Comparison of ENCODE assay signal across 8 cellular contexts in the genomic region with DNA sequence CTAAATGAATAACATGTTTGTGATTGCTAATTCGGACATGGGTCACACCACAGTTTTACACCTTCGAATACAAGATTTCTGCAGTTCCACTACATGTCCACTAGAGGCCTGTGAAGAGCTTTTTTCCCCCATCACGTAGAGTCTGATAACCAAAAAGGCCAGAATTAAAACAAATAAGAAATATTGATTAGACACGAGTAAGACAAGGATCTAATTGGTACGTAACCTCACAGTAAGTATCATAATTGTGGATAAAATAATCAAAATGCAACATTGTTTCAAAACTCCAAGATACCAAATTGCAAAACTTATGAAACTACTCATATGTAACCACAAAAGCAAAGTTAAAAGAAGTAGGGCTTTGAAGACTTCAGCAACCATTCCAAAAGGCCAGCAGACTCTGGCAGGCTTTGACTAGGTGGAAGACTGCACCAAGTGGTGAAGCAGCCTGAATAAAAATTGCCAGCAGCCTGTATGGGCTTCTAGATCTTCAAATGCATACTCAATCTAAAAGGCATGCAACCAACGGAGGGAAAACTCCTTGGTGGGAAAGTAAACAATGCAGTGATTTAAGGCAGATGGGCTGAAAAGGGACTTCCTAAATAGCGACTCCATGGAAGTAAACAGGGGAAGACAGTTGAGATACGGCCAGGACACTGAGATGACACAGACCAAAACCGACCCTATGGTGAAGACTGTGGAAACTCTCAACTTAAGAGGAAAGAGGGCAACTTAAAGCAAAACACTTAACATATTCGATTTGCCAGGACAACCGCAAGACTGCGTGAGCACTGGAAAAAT. TPM values are rescaled to one million over a fixed set of nuclear protein-coding genes. Genes with fewer than 3 reads are reported as not detected.
DNase-seq lines count a peak whose midpoint lies in the region; ATAC-seq, FAIRE-seq and TF ChIP-seq lines count a peak whose summit lies in the region.

No MANE protein-coding gene starts in this region.

- peak overlapping the region; percentile 47; the same call in 1 of the 2 replicates for H2BK15ac ChIP-seq in H1 (ENCODE audit: low read length)

- no peak overlapping the region for H2BK120ac ChIP-seq in H1 (replicated peaks; ENCODE audit: low read depth, low read length)

- H4K20me1 ChIP-seq in H1 (replicated peaks in 1 of 2; ENCODE audit: control insufficient read depth in 1 of 2, insufficient read depth in 2 of 2, low read length in 2 of 2), result no peaks in the 10 kb centered on the region

- 61% methylated on average over 12 of the region's 12 CpGs; no CpG with 5 or more reads in 1 of the 2 experiments for WGBS in H1 (ENCODE audit: extremely low coverage in 1 of 2, insufficient coverage in 1 of 2, insufficient read length in 1 of 2, insufficient replicate concordance in 2 of 2, low coverage in 1 of 2, low lambda C conversion rate in 2 of 2, missing lambda C conversion rate in 1 of 2), 2 experiments

- no peaks in the 10 kb centered on the region for H3K79me2 ChIP-seq in H1 (ENCODE audit: control insufficient read depth in 1 of 2, insufficient read depth in 2 of 2, low read length in 2 of 2)

- H3K9me3 ChIP-seq in CD4-positive, alpha-beta T cell (ENCODE audit: control insufficient read depth, low read length), result peaks cover 5% of the 10 kb centered on the region
- peaks cover 6% of the 10 kb centered on the region in 2 experiments; a peak in 3 of 4 replicates for H3K9me3 ChIP-seq in H1 (ENCODE audit: insufficient read depth in 2 of 2, low read depth in 1 of 2, low read length in 1 of 2)

- peak overlapping the region; percentile 28; the same call in 1 of the 2 replicates for H2AFZ ChIP-seq in H1 (ENCODE audit: low read length)

- no peak for DNase-seq in CD4-positive, alpha-beta T cell
- DNase-seq in HT1080 (ENCODE audit: low read depth) (peak; percentile 46), RKO (ENCODE audit: low spot score) (peak; percentile 67), H1 (ENCODE audit: low read depth in 1 of 2, low spot score in 2 of 2) (no peak), mesothelial cell of epicardium (ENCODE audit: low spot score in 2 of 2, unreplicated experiment in 2 of 2) (no peak)
- no peak for DNase-seq in T-helper 2 cell treated with Interferon-gamma antibody and Interleukin-4, amounts not matched to agents 5 μg/mL and 100 μg/mL, for 36 hours (ENCODE audit: low spot score)

- H3K23ac ChIP-seq in H1 (ENCODE audit: insufficient read length), result no peak overlapping the region

- H3K9ac ChIP-seq in H1 (replicated peaks in 1 of 4; ENCODE audit: extremely low read depth in 1 of 4, low read depth in 3 of 4, low read length in 3 of 4), result no peak overlapping the region; a peak in 1 of 7 replicates

- H3K4me3 ChIP-seq in H1 (ENCODE audit: extremely low read depth in 1 of 4, insufficient read depth in 2 of 4, low read depth in 3 of 4, low read length in 4 of 4), result no peak overlapping the region

- peaks cover 5% of the 10 kb centered on the region for H3K4me1 Mint-ChIP-seq in CD4-positive, alpha-beta T cell (ENCODE audit: low read depth)
- peaks cover 30% of the 10 kb centered on the region for H3K4me1 Mint-ChIP-seq in mesothelial cell of epicardium
- H3K4me1 Mint-ChIP-seq in T-helper 2 cell treated with Interferon-gamma antibody and Interleukin-4, amounts not matched to agents 5 μg/mL and 100 μg/mL, for 36 hours (ENCODE audit: low read depth), result peaks cover 6% of the 10 kb centered on the region

- H3K27ac Mint-ChIP-seq in CD4-positive, alpha-beta T cell, result no peak overlapping the region
- H3K27ac Mint-ChIP-seq in mesothelial cell of epicardium, result peak overlapping the region; percentile 48
- H3K27ac Mint-ChIP-seq in T-helper 2 cell treated with Interferon-gamma antibody and Interleukin-4, amounts not matched to agents 5 μg/mL and 100 μg/mL, for 36 hours, result no peak overlapping the region

- peak overlapping the region; percentile 62; the same call in 1 of the 2 replicates for H2BK20ac ChIP-seq in H1 (ENCODE audit: low read length)

- peaks cover 10% of the 10 kb centered on the region for H3K9me3 Mint-ChIP-seq in CD4-positive, alpha-beta T cell
- peaks cover 16% of the 10 kb centered on the region for H3K9me3 Mint-ChIP-seq in mesothelial cell of epicardium
- H3K9me3 Mint-ChIP-seq in T-helper 2 cell treated with Interferon-gamma antibody and Interleukin-4, amounts not matched to agents 5 μg/mL and 100 μg/mL, for 36 hours, result peaks cover 5% of the 10 kb centered on the region

- TF ChIP-seq CTCF in CD4-positive, alpha-beta T cell (IDR thresholded peaks at IDR 0.05), result peak; percentile 97
- peak in 2 of 3 experiments; percentile 71 to 72; a peak in 3 of 4 replicates for TF ChIP-seq CTCF in H1 (IDR thresholded peaks at IDR 0.05; ENCODE audit: control extremely low read depth in 1 of 3, insufficient read depth in 1 of 3, low read depth in 1 of 3, low read length in 3 of 3)
- peak; percentile 77 for TF ChIP-seq CTCF in mesothelial cell of epicardium (IDR thresholded peaks at IDR 0.05; ENCODE audit: unreplicated experiment)

- no peak overlapping the region for H2AK5ac ChIP-seq in H1 (ENCODE audit: low read depth, low read length)

- H3K4me3 Mint-ChIP-seq in CD4-positive, alpha-beta T cell, result no peak overlapping the region
- H3K4me3 Mint-ChIP-seq in mesothelial cell of epicardium, result no peak overlapping the region
- no peak overlapping the region for H3K4me3 Mint-ChIP-seq in T-helper 2 cell treated with Interferon-gamma antibody and Interleukin-4, amounts not matched to agents 5 μg/mL and 100 μg/mL, for 36 hours

- H4K5ac ChIP-seq in H1 (ENCODE audit: insufficient read length, low read depth, low read length), result no peak overlapping the region

- H3K14ac ChIP-seq in H1 (ENCODE audit: insufficient read length), result no peak overlapping the region

- intact Hi-C loops in CD4-positive, alpha-beta T cell (cut with DNase I, micrococcal nuclease), result loop anchor here (1.0 to 10.0 kb wide), 4 partner anchors 313 to 1936 kb away; no protein-coding TSS in a partner anchor

- peak overlapping the region; percentile 57 for H2BK5ac ChIP-seq in H1 (ENCODE audit: low read depth, low read length)

- H3K4me2 ChIP-seq in H1 (ENCODE audit: insufficient read depth in 1 of 2, low read depth in 2 of 2, low read length in 2 of 2), result 0 out of 4 replicates have a peak overlapping the region, but pooled peaks of 1 of the 2 experiments have one; percentile 3

- no peak for FAIRE-seq in H1 (lab: Jason Lieb, UNC)

- no peaks in the 10 kb centered on the region for H3K79me1 ChIP-seq in H1 (ENCODE audit: low read depth, low read length)

- H2BK12ac ChIP-seq in H1 (ENCODE audit: low read depth, low read length), result 0 out of 2 replicates have a peak overlapping the region, but pooled peaks have one; percentile 5

- no peak overlapping the region for H4K91ac ChIP-seq in H1 (replicated peaks; ENCODE audit: insufficient read length, low read length)

- no peaks in the 10 kb centered on the region for H3K36me3 Mint-ChIP-seq in CD4-positive, alpha-beta T cell (ENCODE audit: low read depth)
- H3K36me3 Mint-ChIP-seq in mesothelial cell of epicardium, result peaks cover 22% of the 10 kb centered on the region
- H3K36me3 Mint-ChIP-seq in T-helper 2 cell treated with Interferon-gamma antibody and Interleukin-4, amounts not matched to agents 5 μg/mL and 100 μg/mL, for 36 hours (ENCODE audit: low read depth), result peaks cover 1% of the 10 kb centered on the region

- H3K27ac ChIP-seq in CD4-positive, alpha-beta T cell (ENCODE audit: low read depth, low read length), result no peak overlapping the region
- H3K27ac ChIP-seq in H1 (ENCODE audit: low read depth, low read length), result no peak overlapping the region

- peak; percentile 43 for ATAC-seq in CD4-positive, alpha-beta T cell (ENCODE audit: poor library complexity)
- ATAC-seq in GM18868 (IDR thresholded peaks at IDR 0.05; ENCODE audit: unreplicated experiment) (peak; percentile 74), HG03139 (IDR thresholded peaks at IDR 0.05; ENCODE audit: unreplicated experiment) (no peak)

- TF ChIP-seq EP300 in H1 (IDR thresholded peaks at IDR 0.05; ENCODE audit: borderline replicate concordance in 1 of 2, low read depth in 2 of 2, low read length in 2 of 2), result no peak

- CTCF ChIA-PET in CD4-positive, alpha-beta T cell (lab: Charles Lee), result interaction anchor here (0.7 to 3.4 kb wide), 4 partner anchors 17 to 495 kb away, joined by 3 to 20 read pairs (median 4); no protein-coding TSS in a partner anchor
- CTCF ChIA-PET in H1 (lab: Charles Lee; ENCODE audit: partially characterized antibody), result interaction anchor here (0.5 to 2.3 kb wide), 39 partner anchors 9 to 620 kb away, joined by 3 to 11 read pairs (median 3); no protein-coding TSS in a partner anchor

- no peak overlapping the region for H4K8ac ChIP-seq in H1 (ENCODE audit: extremely low read depth, insufficient read depth, low read length)

- no peak overlapping the region for H3K18ac ChIP-seq in H1 (ENCODE audit: extremely low read depth, low read length)

- TF ChIP-seq POLR2A in H1 (IDR thresholded peaks at IDR 0.05; ENCODE audit: control extremely low read depth in 1 of 2, low read depth in 2 of 2, low read length in 2 of 2), result no peak

- H3K27me3 ChIP-seq in CD4-positive, alpha-beta T cell (ENCODE audit: control insufficient read depth, insufficient read depth, low read length), result no peaks in the 10 kb centered on the region
- H3K27me3 ChIP-seq in H1 (replicated peaks in 1 of 4; ENCODE audit: control insufficient read depth in 3 of 4, extremely low read depth in 1 of 4, insufficient read depth in 3 of 4, low read length in 3 of 4), result no peaks in the 10 kb centered on the region

- TF ChIP-seq RAD21 in H1 (IDR thresholded peaks at IDR 0.05 in 1 of 2, conservative IDR thresholded peaks at IDR 0.05 in 1 of 2; ENCODE audit: low read depth in 2 of 2, low read length in 2 of 2), result peak; percentile 87 to 90

- no peak overlapping the region for H3K4ac ChIP-seq in H1 (replicated peaks; ENCODE audit: insufficient read length, low read depth, low read length)

- no peaks in the 10 kb centered on the region for H3K27me3 Mint-ChIP-seq in CD4-positive, alpha-beta T cell
- H3K27me3 Mint-ChIP-seq in mesothelial cell of epicardium (ENCODE audit: low read depth), result no peaks in the 10 kb centered on the region
- peaks cover 4% of the 10 kb centered on the region for H3K27me3 Mint-ChIP-seq in T-helper 2 cell treated with Interferon-gamma antibody and Interleukin-4, amounts not matched to agents 5 μg/mL and 100 μg/mL, for 36 hours (ENCODE audit: low read depth)

- H3K4me1 ChIP-seq in H1 (replicated peaks in 1 of 4; ENCODE audit: control insufficient read depth in 3 of 4, insufficient read depth in 4 of 4, low read length in 3 of 4), result peaks cover 0 to 11% (median 3%) of the 10 kb centered on the region in 4 experiments; a peak in 4 of 7 replicates

- no peak overlapping the region for H3K56ac ChIP-seq in H1 (replicated peaks; ENCODE audit: insufficient read length, low read depth, low read length)

- H3K36me3 ChIP-seq in H1 (ENCODE audit: control insufficient read depth in 2 of 4, insufficient read depth in 4 of 4, low read length in 3 of 4), result no peaks in the 10 kb centered on the region

- POLR2A ChIA-PET in CD4-positive, alpha-beta T cell (lab: Charles Lee), result interaction anchor here (0.7 to 1.9 kb wide), 2 partner anchors 314 to 495 kb away, joined by 6 to 8 read pairs; no protein-coding TSS in a partner anchor
- POLR2A ChIA-PET in H1 (lab: Charles Lee; ENCODE audit: partially characterized antibody), result no interaction called here

- no peaks in the 10 kb centered on the region for H3K23me2 ChIP-seq in H1 (ENCODE audit: low read depth, low read length)

RNA-seq across cellular contexts. Expression of gene STARD13, which starts 56.7 kb away (rescaled TPM):
- total RNA-seq in CD4-positive, alpha-beta T cell, result not detected
- 9.6 and 11.2 TPM in 2 replicates for total RNA-seq in HT1080 (2014; rRNA removed; shearing (Covaris generic))
- 11.2 and 11.6 TPM in 2 replicates for polyA plus RNA-seq in HT1080 (2015; cell fraction: cytosol; rRNA removed)
- 35.1 and 36.8 TPM in 2 replicates for polyA plus RNA-seq in HT1080 (2015; cell fraction: nucleus; rRNA removed)
- 2.8 and 2.9 TPM in 2 replicates for total RNA-seq in H1 (2021; fragmentation: NEBNext Ultra II Directional; extraction: Animal tissue kit (Norgen Biotek cat#: 25700))
- polyA plus RNA-seq in H1 (2011; rRNA removed), result 0.80 and 0.82 TPM in 2 replicates
- polyA plus RNA-seq in H1 (2011; cell fraction: cytosol; rRNA removed), result 0.94 TPM
- 3.3 TPM for polyA plus RNA-seq in H1 (2011; cell fraction: nucleus; rRNA removed)
- 1.3 to 2.1 TPM (median 1.7 TPM) in 4 replicates for polyA plus RNA-seq in H1 (2012, experiment 1 of 2)
- 0.34 TPM for polyA plus RNA-seq in H1 (2012, experiment 2 of 2)
- 1.2 TPM for polyA plus RNA-seq in H1 (2013, experiment 1 of 2)
- polyA plus RNA-seq in H1 (2013, experiment 2 of 2), result 1.2 TPM
- polyA minus RNA-seq in H1 (2011; rRNA and poly(A)+ RNA removed), result 4.6 and 5.3 TPM in 2 replicates
- 3.5 TPM for polyA minus RNA-seq in H1 (2011; cell fraction: cytosol; rRNA and poly(A)+ RNA removed)
- polyA minus RNA-seq in H1 (2011; cell fraction: nucleus; rRNA and poly(A)+ RNA removed), result 21.6 TPM
- 21.3 to 24.5 TPM (median 23.0 TPM) in 3 replicates for total RNA-seq in mesothelial cell of epicardium

Comparison
In these comparisons a context has a peak if more than half of its experiments do, and no peak if none do; other contexts are left out.
1. DNase-seq: peak in HT1080 (single experiment) and RKO (single experiment); none in CD4-positive, alpha-beta T cell (0 of 10), H1 (0 of 2), mesothelial cell of epicardium (0 of 2) and T-helper 2 cell treated with Interferon-gamma antibody and Interleukin-4, amounts not matched to agents 5 μg/mL and 100 μg/mL, for 36 hours (single experiment).
2. Peak in every context shown above with its lines, with median percentiles within 50 percentile points of each other: CTCF ChIP-seq.